ENCODE assay signal across 9 cellular contexts in genomic region chr21:45470087-45470515, GRCh38.
DNase-seq lines count a peak whose midpoint lies in the region; ATAC-seq, FAIRE-seq and TF ChIP-seq lines count a peak whose summit lies in the region.
"Had no signal": no experiment of that assay in that cellular context is flagged by ENCODE, and none has a peak within 500 bp of the region (broad histone marks: within the 10 kb centered on the region; RNA-seq: fewer than 3 reads in every experiment).

No MANE protein-coding gene starts in this region.

- no peak for TF ChIP-seq POLR2A in HepG2 (IDR thresholded peaks at IDR 0.05; ENCODE audit: insufficient read depth in 1 of 2, low read depth in 2 of 2, low read length in 2 of 2)

- BruUV-seq in HepG2 (replicated peaks; lab: Mats Ljungman, UMichigan) = TSS peak; percentile 81

- in situ Hi-C loops in astrocyte of the spinal cord (cut with HindIII; ENCODE audit: low sequenced_read_pairs) (no loop called here), HepG2 (cut with HindIII; ENCODE audit: extremely low pct_ligation_motif_present, low pct_unique_long_range_greater_than_20kb) (no loop called here)

- 2% methylated on average over 7 of the region's 7 CpGs for WGBS in HepG2 (ENCODE audit: low lambda C conversion rate)

- H4K20me1 ChIP-seq in GM23338 (replicated peaks; ENCODE audit: insufficient read depth) (peaks cover 25% of the 10 kb centered on the region), HepG2 (ENCODE audit: insufficient read depth, low read length) (no peaks in the 10 kb centered on the region)

- no peaks in the 10 kb centered on the region for H3K9me2 ChIP-seq in GM23338 (ENCODE audit: insufficient read depth)

- no peak for FAIRE-seq in HepG2 (lab: Jason Lieb, UNC)

- peaks cover 12% of the 10 kb centered on the region for H3K4me1 Mint-ChIP-seq in GM23338
- H3K4me1 Mint-ChIP-seq in stimulated activated naive B cell treated with anti-CD40 and anti-IgM and Interleukin-4, amounts not matched to agents 10 μg/mL and 1 μg/mL and 100 μg/mL, for 72 hours = peaks cover 5 to 6% of the 10 kb centered on the region in 2 donors
- H3K4me1 Mint-ChIP-seq in activated CD4-positive, alpha-beta memory T cell treated with anti-CD3 and anti-CD28 coated beads for 36 hours (ENCODE audit: low read depth) = peaks cover 14% of the 10 kb centered on the region

- H3K27me3 ChIP-seq in GM23338 (ENCODE audit: insufficient read depth) (no peaks in the 10 kb centered on the region), HepG2 (ENCODE audit: control insufficient read depth in 1 of 2, insufficient read depth in 2 of 2, low read length in 2 of 2) (no peaks in the 10 kb centered on the region)

- TF ChIP-seq CTCF in GM23338 (conservative IDR thresholded peaks at IDR 0.05; ENCODE audit: low read depth in 2 of 2) = no peak
- no peak for TF ChIP-seq CTCF in astrocyte of the spinal cord (IDR thresholded peaks at IDR 0.05; ENCODE audit: low read depth, low read length)
- TF ChIP-seq CTCF in HepG2 (CRISPR knock-in tag; IDR thresholded peaks at IDR 0.05) = no peak

- peak overlapping the region; percentile 86 for H3K9ac ChIP-seq in HepG2 (ENCODE audit: insufficient read depth, low read depth, low read length)

- peaks cover 21% of the 10 kb centered on the region for H3K27me3 Mint-ChIP-seq in GM23338 (ENCODE audit: insufficient read depth, low read depth, poor library complexity)
- peaks cover 19 to 29% of the 10 kb centered on the region in 2 donors for H3K27me3 Mint-ChIP-seq in stimulated activated naive B cell treated with anti-CD40 and anti-IgM and Interleukin-4, amounts not matched to agents 10 μg/mL and 1 μg/mL and 100 μg/mL, for 72 hours
- H3K27me3 Mint-ChIP-seq in activated CD4-positive, alpha-beta memory T cell treated with anti-CD3 and anti-CD28 coated beads for 36 hours = peaks cover 5% of the 10 kb centered on the region

- peak overlapping the region; percentile 16; the same call in 1 of the 2 replicates for H3K27ac Mint-ChIP-seq in GM23338
- H3K27ac Mint-ChIP-seq in stimulated activated naive B cell treated with anti-CD40 and anti-IgM and Interleukin-4, amounts not matched to agents 10 μg/mL and 1 μg/mL and 100 μg/mL, for 72 hours = no peak overlapping the region
- no peak overlapping the region for H3K27ac Mint-ChIP-seq in activated CD4-positive, alpha-beta memory T cell treated with anti-CD3 and anti-CD28 coated beads for 36 hours

- DNase-seq in GM23338 (ENCODE audit: low spot score) (no peak), astrocyte of the spinal cord (ENCODE audit: low read depth, low spot score) (peak; percentile 53), HepG2 (ENCODE audit: low spot score) (no peak), superior temporal gyrus (ENCODE audit: extremely low spot score) (peak; percentile 28), DMS79 treated with DMSO at 0.1 percent for 48 hours (lab: John Stamatoyannopoulos, UW) (no peak), mucosa of gallbladder (ENCODE audit: low spot score) (no peak)
- no peak for DNase-seq in stimulated activated naive B cell treated with anti-CD40 and anti-IgM and Interleukin-4, amounts not matched to agents 10 μg/mL and 1 μg/mL and 100 μg/mL, for 72 hours
- DNase-seq in activated CD4-positive, alpha-beta memory T cell treated with anti-CD3 and anti-CD28 coated beads for 36 hours = no peak
- DNase-seq: NCI-H1417 treated with DMSO at 0.1 percent for 48 hours had no signal

- CTCF ChIA-PET in HepG2 (lab: Yijun Ruan, JAX; ENCODE audit: low intra/inter-chr PET ratio, low total read pairs) = no interaction called here
- CTCF ChIA-PET in activated CD4-positive, alpha-beta memory T cell treated with anti-CD3 and anti-CD28 coated beads for 36 hours (lab: Charles Lee) = no interaction called here

- peaks cover 5% of the 10 kb centered on the region; the same call in 2 of the 3 replicates for H3K9me3 Mint-ChIP-seq in GM23338
- peaks cover 0 to 3% of the 10 kb centered on the region in 2 donors for H3K9me3 Mint-ChIP-seq in stimulated activated naive B cell treated with anti-CD40 and anti-IgM and Interleukin-4, amounts not matched to agents 10 μg/mL and 1 μg/mL and 100 μg/mL, for 72 hours
- no peaks in the 10 kb centered on the region for H3K9me3 Mint-ChIP-seq in activated CD4-positive, alpha-beta memory T cell treated with anti-CD3 and anti-CD28 coated beads for 36 hours

- H2AFZ ChIP-seq in GM23338 (no peak overlapping the region), HepG2 (ENCODE audit: low read length) (no peak overlapping the region)

- ATAC-seq in GM23338 (no peak), HepG2 (no peak)
- no peak for ATAC-seq in stimulated activated naive B cell treated with anti-CD40 and anti-IgM and Interleukin-4, amounts not matched to agents 10 μg/mL and 1 μg/mL and 100 μg/mL, for 72 hours (replicated peaks)

- no peaks in the 10 kb centered on the region for H3K9me3 ChIP-seq in HepG2 (ENCODE audit: low read length)

- TF ChIP-seq RAD21 in HepG2 (CRISPR knock-in tag; IDR thresholded peaks at IDR 0.05) = no peak

- intact Hi-C loops in HepG2 (cut with micrococcal nuclease; ENCODE audit: unreplicated experiment) = no loop called here
- intact Hi-C loops in activated CD4-positive, alpha-beta memory T cell treated with anti-CD3 and anti-CD28 coated beads for 36 hours (cut with micrococcal nuclease) = no loop called here

- H3K4me3 ChIP-seq in GM23338 (no peak overlapping the region), astrocyte of the spinal cord (ENCODE audit: low read depth, low read length) (no peak overlapping the region), HepG2 (replicated peaks in 1 of 3; ENCODE audit: insufficient read depth in 1 of 3, low read depth in 2 of 3, low read length in 3 of 3) (peak overlapping the region; percentile 38 to 69 (median 42); a peak in 5 of 6 replicates)

- H3K36me3 Mint-ChIP-seq in GM23338 (ENCODE audit: low read depth) = peaks cover 40% of the 10 kb centered on the region
- H3K36me3 Mint-ChIP-seq in stimulated activated naive B cell treated with anti-CD40 and anti-IgM and Interleukin-4, amounts not matched to agents 10 μg/mL and 1 μg/mL and 100 μg/mL, for 72 hours = no peaks in the 10 kb centered on the region
- no peaks in the 10 kb centered on the region for H3K36me3 Mint-ChIP-seq in activated CD4-positive, alpha-beta memory T cell treated with anti-CD3 and anti-CD28 coated beads for 36 hours

- H3K4me1 ChIP-seq in GM23338 (ENCODE audit: insufficient read depth) = no peaks in the 10 kb centered on the region
- H3K4me1 ChIP-seq in HepG2 (ENCODE audit: insufficient read depth, low read length) = peaks cover 75% of the 10 kb centered on the region

- TF ChIP-seq EP300 in HepG2 (IDR thresholded peaks at IDR 0.05; ENCODE audit: low read depth in 2 of 2, low read length in 2 of 2) = no peak
- no peak for TF ChIP-seq EP300 in HepG2 (CRISPR knock-in tag; IDR thresholded peaks at IDR 0.05; ENCODE audit: borderline replicate concordance)

- H3K4me3 Mint-ChIP-seq in GM23338 = no peak overlapping the region
- H3K4me3 Mint-ChIP-seq in stimulated activated naive B cell treated with anti-CD40 and anti-IgM and Interleukin-4, amounts not matched to agents 10 μg/mL and 1 μg/mL and 100 μg/mL, for 72 hours = no peak overlapping the region
- H3K4me3 Mint-ChIP-seq in activated CD4-positive, alpha-beta memory T cell treated with anti-CD3 and anti-CD28 coated beads for 36 hours = no peak overlapping the region

- H3K4me2 ChIP-seq in GM23338 = no peak overlapping the region
- peak overlapping the region; percentile 86 for H3K4me2 ChIP-seq in HepG2 (ENCODE audit: low read depth, low read length)

- H3F3A ChIP-seq in GM23338 (replicated peaks; ENCODE audit: low read depth) = peaks cover 15% of the 10 kb centered on the region

- H3K27ac ChIP-seq in GM23338 (ENCODE audit: low read depth) (0 out of 2 replicates have a peak overlapping the region, but pooled peaks have one; percentile 55), HepG2 (ENCODE audit: extremely low read length, insufficient read depth, low read length) (peak overlapping the region; percentile 99)

- H3K36me3 ChIP-seq in GM23338 (ENCODE audit: insufficient read depth) (peaks cover 6% of the 10 kb centered on the region), HepG2 (replicated peaks in 1 of 2; ENCODE audit: control insufficient read depth in 1 of 2, insufficient read depth in 2 of 2, low read length in 2 of 2) (peaks cover 5 to 26% of the 10 kb centered on the region in 2 experiments)

- H3K79me2 ChIP-seq in GM23338 (replicated peaks; ENCODE audit: insufficient read depth) (peaks cover 76% of the 10 kb centered on the region), HepG2 (ENCODE audit: insufficient read depth, low read length) (peaks cover 27% of the 10 kb centered on the region)

- POLR2A ChIA-PET in HepG2 (lab: Yijun Ruan, JAX) = interaction anchor here (0.6 to 5.2 kb wide), 31 partner anchors 8 to 182 kb away, joined by 3 to 65 read pairs (median 4); partner anchors contain the start of gene POFUT2
- POLR2A ChIA-PET in activated CD4-positive, alpha-beta memory T cell treated with anti-CD3 and anti-CD28 coated beads for 36 hours (lab: Charles Lee) = no interaction called here

TF ChIP-seq in GM23338, 12 proteins besides CTCF, POLR2A, EP300 and RAD21:
- TF ChIP-seq ZNF114 (CRISPR knock-in tag; IDR thresholded peaks at IDR 0.05) (no peak), ETS1 (IDR thresholded peaks at IDR 0.05) (no peak), CREB1 (CRISPR knock-in tag; IDR thresholded peaks at IDR 0.05; ENCODE audit: low read depth) (no peak)

TF ChIP-seq in HepG2, 621 proteins besides CTCF, POLR2A, EP300 and RAD21 (continues in another document):
- TF ChIP-seq FOSL1 (CRISPR knock-in tag; IDR thresholded peaks at IDR 0.05; ENCODE audit: borderline replicate concordance) (0 out of 2 replicates have a peak, but pooled peaks have one; percentile 6), ZNF234 (CRISPR knock-in tag; conservative IDR thresholded peaks at IDR 0.05) (0 out of 2 replicates have a peak, but pooled peaks have one; percentile 53), UBTF (CRISPR knock-in tag; IDR thresholded peaks at IDR 0.05) (peak; percentile 0; the same call in 1 of the 2 replicates), ZNF567 (CRISPR knock-in tag; IDR thresholded peaks at IDR 0.05; ENCODE audit: borderline replicate concordance) (no peak), ARNT (IDR thresholded peaks at IDR 0.05) (no peak)

Comparison
In these comparisons a context has a peak if more than half of its experiments do, and no peak if none do; other contexts are left out.
1. DNase-seq: peak in astrocyte of the spinal cord (single experiment) and superior temporal gyrus (single experiment); none in GM23338 (single experiment), HepG2 (single experiment), DMS79 treated with DMSO at 0.1 percent for 48 hours (single experiment), stimulated activated naive B cell treated with anti-CD40 and anti-IgM and Interleukin-4, amounts not matched to agents 10 μg/mL and 1 μg/mL and 100 μg/mL, for 72 hours (single experiment), mucosa of gallbladder (single experiment) and activated CD4-positive, alpha-beta memory T cell treated with anti-CD3 and anti-CD28 coated beads for 36 hours (single experiment).
2. H3K4me3 ChIP-seq: peak in HepG2 (3 of 3); none in GM23338 (single experiment) and astrocyte of the spinal cord (single experiment).